In genomic region chr4:82430193-82431025, GRCh38 we compare ENCODE assay signal across 1 cellular context.
TF ChIP-seq lines count a peak whose summit lies in the region.

Gene ENOPH1 (plus strand): TSS chr4:82430590. CDS start chr4:82430830, 240 bp downstream.
Gene HNRNPDL (minus strand): TSS chr4:82430462. CDS start chr4:82429690, 772 bp downstream.

TF ChIP-seq in HEK293, 187 proteins besides CTCF, POLR2A, EP300 and RAD21 (continued from another document):
- TF ChIP-seq, protein P1, sequence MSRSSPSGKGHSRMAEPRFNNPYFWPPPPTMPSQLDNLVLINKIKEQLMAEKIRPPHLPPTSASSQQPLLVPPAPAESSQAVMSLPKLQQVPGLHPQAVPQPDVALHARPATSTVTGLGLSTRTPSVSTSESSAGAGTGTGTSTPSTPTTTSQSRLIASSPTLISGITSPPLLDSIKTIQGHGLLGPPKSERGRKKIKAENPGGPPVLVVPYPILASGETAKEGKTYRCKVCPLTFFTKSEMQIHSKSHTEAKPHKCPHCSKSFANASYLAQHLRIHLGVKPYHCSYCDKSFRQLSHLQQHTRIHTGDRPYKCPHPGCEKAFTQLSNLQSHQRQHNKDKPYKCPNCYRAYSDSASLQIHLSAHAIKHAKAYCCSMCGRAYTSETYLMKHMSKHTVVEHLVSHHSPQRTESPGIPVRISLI (tag by site-specific recombination; IDR thresholded peaks at IDR 0.05) = no peak
- TF ChIP-seq ZNF341 (tag by site-specific recombination; IDR thresholded peaks at IDR 0.05; ENCODE audit: low read depth) = peak; percentile 81; the same call in 1 of the 2 replicates
- no peak for TF ChIP-seq ZNF510 (tag by site-specific recombination; IDR thresholded peaks at IDR 0.05; ENCODE audit: insufficient replicate concordance)
- no peak for TF ChIP-seq ZNF768 (tag by site-specific recombination; IDR thresholded peaks at IDR 0.05)
- TF ChIP-seq OSR2 (tag by site-specific recombination; IDR thresholded peaks at IDR 0.05) = peak; percentile 17; the same call in 1 of the 2 replicates
- peak; percentile 49; the same call in 1 of the 2 replicates for TF ChIP-seq ZNF600 (tag by site-specific recombination; IDR thresholded peaks at IDR 0.05)
- no peak for TF ChIP-seq ZNF354C (tag by site-specific recombination; IDR thresholded peaks at IDR 0.05; ENCODE audit: borderline replicate concordance, low read depth)
- no peak for TF ChIP-seq ZNF157 (tag by site-specific recombination; IDR thresholded peaks at IDR 0.05)
- no peak for TF ChIP-seq ZNF112 (tag by site-specific recombination; IDR thresholded peaks at IDR 0.05)
- no peak for TF ChIP-seq ZNF211 (tag by site-specific recombination; IDR thresholded peaks at IDR 0.05; ENCODE audit: low read depth)
- no peak for TF ChIP-seq ZNF549 (tag by site-specific recombination; IDR thresholded peaks at IDR 0.05)
- no peak for TF ChIP-seq ZNF571 (tag by site-specific recombination; IDR thresholded peaks at IDR 0.05)
- TF ChIP-seq HOXC10 (CRISPR knock-in tag; IDR thresholded peaks at IDR 0.05) = no peak
- TF ChIP-seq ZFHX2 (tag by site-specific recombination; conservative IDR thresholded peaks at IDR 0.05) = peak; percentile 85
- TF ChIP-seq INSM2 (tag by site-specific recombination; IDR thresholded peaks at IDR 0.05) = no peak
- no peak for TF ChIP-seq ZNF558 (tag by site-specific recombination; IDR thresholded peaks at IDR 0.05)
- TF ChIP-seq PRDM4 (tag by site-specific recombination; IDR thresholded peaks at IDR 0.05) = no peak
- TF ChIP-seq ZNF10 (tag by site-specific recombination; IDR thresholded peaks at IDR 0.05) = no peak
- no peak for TF ChIP-seq HIC1 (tag by site-specific recombination; IDR thresholded peaks at IDR 0.05)
- TF ChIP-seq ZNF426 (tag by site-specific recombination; IDR thresholded peaks at IDR 0.05) = no peak
- TF ChIP-seq, protein P2, sequence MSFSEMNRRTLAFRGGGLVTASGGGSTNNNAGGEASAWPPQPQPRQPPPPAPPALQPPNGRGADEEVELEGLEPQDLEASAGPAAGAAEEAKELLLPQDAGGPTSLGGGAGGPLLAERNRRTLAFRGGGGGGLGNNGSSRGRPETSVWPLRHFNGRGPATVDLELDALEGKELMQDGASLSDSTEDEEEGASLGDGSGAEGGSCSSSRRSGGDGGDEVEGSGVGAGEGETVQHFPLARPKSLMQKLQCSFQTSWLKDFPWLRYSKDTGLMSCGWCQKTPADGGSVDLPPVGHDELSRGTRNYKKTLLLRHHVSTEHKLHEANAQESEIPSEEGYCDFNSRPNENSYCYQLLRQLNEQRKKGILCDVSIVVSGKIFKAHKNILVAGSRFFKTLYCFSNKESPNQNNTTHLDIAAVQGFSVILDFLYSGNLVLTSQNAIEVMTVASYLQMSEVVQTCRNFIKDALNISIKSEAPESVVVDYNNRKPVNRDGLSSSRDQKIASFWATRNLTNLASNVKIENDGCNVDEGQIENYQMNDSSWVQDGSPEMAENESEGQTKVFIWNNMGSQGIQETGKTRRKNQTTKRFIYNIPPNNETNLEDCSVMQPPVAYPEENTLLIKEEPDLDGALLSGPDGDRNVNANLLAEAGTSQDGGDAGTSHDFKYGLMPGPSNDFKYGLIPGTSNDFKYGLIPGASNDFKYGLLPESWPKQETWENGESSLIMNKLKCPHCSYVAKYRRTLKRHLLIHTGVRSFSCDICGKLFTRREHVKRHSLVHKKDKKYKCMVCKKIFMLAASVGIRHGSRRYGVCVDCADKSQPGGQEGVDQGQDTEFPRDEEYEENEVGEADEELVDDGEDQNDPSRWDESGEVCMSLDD (tag by site-specific recombination; IDR thresholded peaks at IDR 0.05) = no peak
- no peak for TF ChIP-seq SCRT1 (tag by site-specific recombination; IDR thresholded peaks at IDR 0.05; ENCODE audit: borderline replicate concordance)
- TF ChIP-seq ZNF140 (tag by site-specific recombination; IDR thresholded peaks at IDR 0.05) = no peak
- TF ChIP-seq HOXA7 (CRISPR knock-in tag; IDR thresholded peaks at IDR 0.05; ENCODE audit: borderline replicate concordance) = no peak
- no peak for TF ChIP-seq ZNF202 (tag by site-specific recombination; IDR thresholded peaks at IDR 0.05; ENCODE audit: borderline replicate concordance)
- no peak for TF ChIP-seq ZNF416 (tag by site-specific recombination; IDR thresholded peaks at IDR 0.05)
- no peak for TF ChIP-seq ZNF214 (tag by site-specific recombination; IDR thresholded peaks at IDR 0.05; ENCODE audit: borderline replicate concordance)
- TF ChIP-seq KLF16 (tag by site-specific recombination; IDR thresholded peaks at IDR 0.05) = peak; percentile 83
- TF ChIP-seq PBX3 (CRISPR knock-in tag; IDR thresholded peaks at IDR 0.05) = no peak; the same call in 1 of the 2 replicates
- TF ChIP-seq, protein P3, sequence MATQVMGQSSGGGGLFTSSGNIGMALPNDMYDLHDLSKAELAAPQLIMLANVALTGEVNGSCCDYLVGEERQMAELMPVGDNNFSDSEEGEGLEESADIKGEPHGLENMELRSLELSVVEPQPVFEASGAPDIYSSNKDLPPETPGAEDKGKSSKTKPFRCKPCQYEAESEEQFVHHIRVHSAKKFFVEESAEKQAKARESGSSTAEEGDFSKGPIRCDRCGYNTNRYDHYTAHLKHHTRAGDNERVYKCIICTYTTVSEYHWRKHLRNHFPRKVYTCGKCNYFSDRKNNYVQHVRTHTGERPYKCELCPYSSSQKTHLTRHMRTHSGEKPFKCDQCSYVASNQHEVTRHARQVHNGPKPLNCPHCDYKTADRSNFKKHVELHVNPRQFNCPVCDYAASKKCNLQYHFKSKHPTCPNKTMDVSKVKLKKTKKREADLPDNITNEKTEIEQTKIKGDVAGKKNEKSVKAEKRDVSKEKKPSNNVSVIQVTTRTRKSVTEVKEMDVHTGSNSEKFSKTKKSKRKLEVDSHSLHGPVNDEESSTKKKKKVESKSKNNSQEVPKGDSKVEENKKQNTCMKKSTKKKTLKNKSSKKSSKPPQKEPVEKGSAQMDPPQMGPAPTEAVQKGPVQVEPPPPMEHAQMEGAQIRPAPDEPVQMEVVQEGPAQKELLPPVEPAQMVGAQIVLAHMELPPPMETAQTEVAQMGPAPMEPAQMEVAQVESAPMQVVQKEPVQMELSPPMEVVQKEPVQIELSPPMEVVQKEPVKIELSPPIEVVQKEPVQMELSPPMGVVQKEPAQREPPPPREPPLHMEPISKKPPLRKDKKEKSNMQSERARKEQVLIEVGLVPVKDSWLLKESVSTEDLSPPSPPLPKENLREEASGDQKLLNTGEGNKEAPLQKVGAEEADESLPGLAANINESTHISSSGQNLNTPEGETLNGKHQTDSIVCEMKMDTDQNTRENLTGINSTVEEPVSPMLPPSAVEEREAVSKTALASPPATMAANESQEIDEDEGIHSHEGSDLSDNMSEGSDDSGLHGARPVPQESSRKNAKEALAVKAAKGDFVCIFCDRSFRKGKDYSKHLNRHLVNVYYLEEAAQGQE (tag by site-specific recombination; IDR thresholded peaks at IDR 0.05) = no peak
- TF ChIP-seq ZNF596 (tag by site-specific recombination; IDR thresholded peaks at IDR 0.05) = 0 out of 2 replicates have a peak, but pooled peaks have one; percentile 17
- no peak for TF ChIP-seq OVOL3 (tag by site-specific recombination; IDR thresholded peaks at IDR 0.05)
- no peak for TF ChIP-seq ZNF274 (IDR thresholded peaks at IDR 0.05; ENCODE audit: low read length)
- TF ChIP-seq ZNF274 (tag by site-specific recombination; IDR thresholded peaks at IDR 0.05; ENCODE audit: borderline replicate concordance) = no peak
- no peak for TF ChIP-seq ZBTB1 (tag by site-specific recombination; IDR thresholded peaks at IDR 0.05)
